In genomic region chr9:136840877-136841645, GRCh38 we compare ENCODE assay signal across 1 cellular context.
TF ChIP-seq lines count a peak whose summit lies in the region.

No MANE protein-coding gene starts in this region.

TF ChIP-seq in HepG2, 621 proteins besides CTCF, POLR2A, EP300 and RAD21 (continued from another document and continues in another):
- TF ChIP-seq THRA (CRISPR knock-in tag; IDR thresholded peaks at IDR 0.05; ENCODE audit: borderline replicate concordance), result no peak
- no peak for TF ChIP-seq THAP9 (CRISPR knock-in tag; IDR thresholded peaks at IDR 0.05; ENCODE audit: borderline replicate concordance)
- TF ChIP-seq ATF7-NPFF (CRISPR knock-in tag; IDR thresholded peaks at IDR 0.05; ENCODE audit: low read depth), result peak; percentile 51; the same call in 1 of the 2 replicates
- TF ChIP-seq ZNF382 (CRISPR knock-in tag; IDR thresholded peaks at IDR 0.05; ENCODE audit: borderline replicate concordance), result no peak
- TF ChIP-seq NR2F1 (CRISPR knock-in tag; IDR thresholded peaks at IDR 0.05), result no peak
- TF ChIP-seq FOSL1 (CRISPR knock-in tag; IDR thresholded peaks at IDR 0.05; ENCODE audit: borderline replicate concordance), result no peak
- no peak for TF ChIP-seq MAF1 (CRISPR knock-in tag; IDR thresholded peaks at IDR 0.05; ENCODE audit: borderline replicate concordance)
- no peak for TF ChIP-seq NR1H2 (CRISPR knock-in tag; IDR thresholded peaks at IDR 0.05; ENCODE audit: borderline replicate concordance, low read depth)
- TF ChIP-seq PLSCR1 (CRISPR knock-in tag; IDR thresholded peaks at IDR 0.05; ENCODE audit: borderline replicate concordance), result no peak
- no peak for TF ChIP-seq CEBPB (IDR thresholded peaks at IDR 0.05; ENCODE audit: borderline replicate concordance, low read depth, low read length)
- no peak for TF ChIP-seq KAT7 (CRISPR knock-in tag; IDR thresholded peaks at IDR 0.05; ENCODE audit: borderline replicate concordance)
- no peak for TF ChIP-seq ZNF850 (CRISPR knock-in tag; conservative IDR thresholded peaks at IDR 0.05)
- TF ChIP-seq ZNF639 (CRISPR knock-in tag; conservative IDR thresholded peaks at IDR 0.05), result no peak
- TF ChIP-seq ZNF281 (CRISPR knock-in tag; IDR thresholded peaks at IDR 0.05; ENCODE audit: borderline replicate concordance), result peak; percentile 87; the same call in 1 of the 2 replicates
- TF ChIP-seq TFDP2 (CRISPR knock-in tag; IDR thresholded peaks at IDR 0.05), result no peak
- peak; percentile 52 for TF ChIP-seq RFX1 (IDR thresholded peaks at IDR 0.05)
- 0 out of 2 replicates have a peak, but pooled peaks have one; percentile 34 for TF ChIP-seq KLF12 (CRISPR knock-in tag; IDR thresholded peaks at IDR 0.05; ENCODE audit: borderline replicate concordance)
- TF ChIP-seq ZNF18 (CRISPR knock-in tag; IDR thresholded peaks at IDR 0.05; ENCODE audit: insufficient replicate concordance), result no peak
- TF ChIP-seq ZNF350 (CRISPR knock-in tag; IDR thresholded peaks at IDR 0.05; ENCODE audit: borderline replicate concordance, low read depth), result peak; percentile 62; the same call in 1 of the 2 replicates
- TF ChIP-seq NCOA2 (CRISPR knock-in tag; IDR thresholded peaks at IDR 0.05), result 0 out of 2 replicates have a peak, but pooled peaks have one; percentile 15
- TF ChIP-seq ZNF782 (CRISPR knock-in tag; IDR thresholded peaks at IDR 0.05; ENCODE audit: borderline replicate concordance), result 0 out of 2 replicates have a peak, but pooled peaks have one; percentile 77
- no peak for TF ChIP-seq HCFC1 (IDR thresholded peaks at IDR 0.05; ENCODE audit: low read depth, low read length)
- no peak for TF ChIP-seq THYN1 (CRISPR knock-in tag; IDR thresholded peaks at IDR 0.05; ENCODE audit: borderline replicate concordance, low read depth)
- TF ChIP-seq CENPT (CRISPR knock-in tag; IDR thresholded peaks at IDR 0.05; ENCODE audit: low read depth), result no peak
- TF ChIP-seq ZNF512 (CRISPR knock-in tag; IDR thresholded peaks at IDR 0.05), result no peak
- TF ChIP-seq JUN (CRISPR knock-in tag; IDR thresholded peaks at IDR 0.05), result 0 out of 2 replicates have a peak, but pooled peaks have one; percentile 45
- no peak for TF ChIP-seq ZKSCAN1 (IDR thresholded peaks at IDR 0.05; ENCODE audit: low read length)
- no peak for TF ChIP-seq HOXA3 (CRISPR knock-in tag; IDR thresholded peaks at IDR 0.05)
- TF ChIP-seq UBTF (CRISPR knock-in tag; IDR thresholded peaks at IDR 0.05), result peak; percentile 50; the same call in 1 of the 2 replicates
- TF ChIP-seq CERS6 (CRISPR knock-in tag; IDR thresholded peaks at IDR 0.05), result no peak
- no peak for TF ChIP-seq ZC3H4 (CRISPR knock-in tag; IDR thresholded peaks at IDR 0.05; ENCODE audit: borderline replicate concordance)
- TF ChIP-seq ZNF503 (CRISPR knock-in tag; IDR thresholded peaks at IDR 0.05), result no peak
